ENCODE assay signal across 13 cellular contexts in the genomic region with DNA sequence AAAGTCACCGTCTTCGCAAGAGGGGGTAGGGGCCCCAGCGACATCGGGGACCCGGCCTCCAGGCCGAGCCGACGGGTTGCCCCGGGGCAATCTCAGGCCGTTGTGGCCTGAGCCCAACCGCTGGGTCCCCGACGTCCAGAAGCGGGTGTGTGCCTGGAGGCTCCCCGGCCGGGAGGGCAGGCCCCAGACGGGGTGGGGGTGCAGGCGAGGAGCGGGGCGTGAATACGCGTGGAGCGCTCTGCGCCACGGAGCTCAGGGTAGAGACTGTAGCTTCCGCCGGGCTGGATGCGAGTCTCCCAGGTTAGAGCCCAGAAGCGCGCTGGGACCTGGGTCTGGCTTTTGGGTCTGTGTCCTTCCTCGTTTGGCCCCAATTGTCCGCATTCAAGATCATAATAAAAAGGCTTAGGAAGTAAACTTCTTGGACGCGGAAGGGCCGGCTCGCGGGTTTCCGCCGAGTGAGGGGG. TPM values are rescaled to one million over a fixed set of nuclear protein-coding genes. Genes with fewer than 3 reads are reported as not detected.
A peak's percentile ranks its signal among the peaks of the same experiment; 100 is the strongest.
DNase-seq lines count a peak whose midpoint lies in the region; ATAC-seq and TF ChIP-seq lines count a peak whose summit lies in the region.
"Had no signal": no experiment of that assay in that cellular context is flagged by ENCODE, and none has a peak within 500 bp of the region (broad histone marks: within the 10 kb centered on the region; RNA-seq: fewer than 3 reads in every experiment).

No MANE protein-coding gene starts in this region.

- peaks cover 4% of the 10 kb centered on the region for H3K4me1 ChIP-seq in skeletal muscle satellite cell (ENCODE audit: control insufficient read depth, insufficient read depth, low read length)

- intact Hi-C loops in Calu3 (cut with micrococcal nuclease; ENCODE audit: unreplicated experiment) = no loop called here

- H3K4me3 ChIP-seq in WERI-Rb-1 (ENCODE audit: low read depth, low read length) = peak overlapping the region; percentile 28
- H3K4me3 ChIP-seq in iPS-18c (ENCODE audit: insufficient read depth, low read depth, low read length) = peak overlapping the region; percentile 20
- peak overlapping the region; percentile 12 for H3K4me3 ChIP-seq in skeletal muscle satellite cell (ENCODE audit: low read length)

- BruUV-seq in Calu3 (replicated peaks; lab: Mats Ljungman, UMichigan) = no TSS peak

- no peak overlapping the region for H3K9ac ChIP-seq in skeletal muscle satellite cell (ENCODE audit: low read depth, low read length)

- H3K27ac Mint-ChIP-seq in Calu3 (ENCODE audit: unreplicated experiment) = no peak overlapping the region

- H3K9me3 Mint-ChIP-seq in Calu3 (ENCODE audit: low read depth, unreplicated experiment) = no peaks in the 10 kb centered on the region

- ATAC-seq in GM21367 (IDR thresholded peaks at IDR 0.05; ENCODE audit: unreplicated experiment) = no peak
- ATAC-seq: activated CD8-positive, alpha-beta memory T cell treated with anti-CD3 and anti-CD28 coated beads, Interleukin-2, amount 10 ng/mL, durations not matched to agents 7 days and 5 days had no signal

- TF ChIP-seq CTCF in Calu3 (IDR thresholded peaks at IDR 0.05; ENCODE audit: unreplicated experiment) = no peak
- TF ChIP-seq CTCF in WERI-Rb-1 (IDR thresholded peaks at IDR 0.05; ENCODE audit: low read depth, low read length) = no peak
- no peak for TF ChIP-seq CTCF in GM10248 (IDR thresholded peaks at IDR 0.05; ENCODE audit: control extremely low read depth, extremely low read depth, low read depth, missing control alignments)

- H3K36me3 ChIP-seq in WERI-Rb-1 (no peaks in the 10 kb centered on the region), skeletal muscle satellite cell (ENCODE audit: insufficient read depth, low read length) (no peaks in the 10 kb centered on the region)
- H3K36me3 ChIP-seq: thyroid gland had no signal

- peak overlapping the region; percentile 68 for H3K4me3 Mint-ChIP-seq in Calu3 (ENCODE audit: low read depth, unreplicated experiment)

- peaks cover 62% of the 10 kb centered on the region for H3K27me3 Mint-ChIP-seq in Calu3 (ENCODE audit: unreplicated experiment)

- no peaks in the 10 kb centered on the region for H3K36me3 Mint-ChIP-seq in Calu3 (ENCODE audit: insufficient read depth, unreplicated experiment)

- POLR2A ChIA-PET in GM10248 (lab: Yijun Ruan, JAX) = no interaction called here

- H3K4me1 Mint-ChIP-seq in Calu3 (ENCODE audit: low read depth, unreplicated experiment) = no peaks in the 10 kb centered on the region

- H3K9me3 ChIP-seq in WERI-Rb-1 (ENCODE audit: severe bottlenecking) = peaks cover 11% of the 10 kb centered on the region
- peaks cover 9% of the 10 kb centered on the region for H3K9me3 ChIP-seq in iPS-18c (ENCODE audit: control insufficient read depth, insufficient read depth, low read length)
- no peaks in the 10 kb centered on the region for H3K9me3 ChIP-seq in skeletal muscle satellite cell (replicated peaks; ENCODE audit: low read length)
- H3K9me3 ChIP-seq: thyroid gland had no signal

- H3K27ac ChIP-seq in WERI-Rb-1 = no peak overlapping the region
- H3K27ac ChIP-seq: thyroid gland had no signal

- H3K27me3 ChIP-seq in WERI-Rb-1 (ENCODE audit: insufficient read depth, low read depth, severe bottlenecking) (peaks cover 88% of the 10 kb centered on the region), skeletal muscle satellite cell (ENCODE audit: control insufficient read depth, insufficient read depth, low read length) (peaks cover 89% of the 10 kb centered on the region)

- H3K4me2 ChIP-seq in skeletal muscle satellite cell (ENCODE audit: low read length) = peak overlapping the region; percentile 92

- DNase-seq in Calu3 (no peak), WERI-Rb-1 (no peak), DMS 273 (lab: John Stamatoyannopoulos, UW; ENCODE audit: unreplicated experiment) (no peak), GM10248 (ENCODE audit: extremely low spot score) (no peak)
- no peak for DNase-seq in activated CD4-positive, alpha-beta T cell treated with anti-CD3 and anti-CD28 coated beads, Interleukin-2, amount 50 U/mL, for 4 hours
- DNase-seq: activated CD8-positive, alpha-beta memory T cell treated with anti-CD3 and anti-CD28 coated beads, Interleukin-2, amount 10 ng/mL, durations not matched to agents 7 days and 5 days; dermis blood vessel endothelial cell; NCI-H1694 treated with DMSO at 0.1 percent for 48 hours; SIG-M5 had no signal

- CTCF ChIA-PET in Calu3 (lab: Charles Lee) (no interaction called here), GM10248 (lab: Yijun Ruan, JAX) (interaction anchor here (1.0 kb wide), 1 partner anchor 11 kb away, joined by 5 read pairs; no protein-coding TSS in a partner anchor)

RNA-seq across cellular contexts. Expression of a gene that starts 3.5 kb away (rescaled TPM):
- total RNA-seq in Calu3 (2022) = not detected in 2 replicates
- 0.22 and 0.25 TPM in 2 replicates for total RNA-seq in skeletal muscle satellite cell (2012; rRNA removed)
- total RNA-seq: activated CD8-positive, alpha-beta memory T cell treated with anti-CD3 and anti-CD28 coated beads, Interleukin-2, amount 10 ng/mL, durations not matched to agents 7 days and 5 days; dermis blood vessel endothelial cell had no signal
